In the genomic region with DNA sequence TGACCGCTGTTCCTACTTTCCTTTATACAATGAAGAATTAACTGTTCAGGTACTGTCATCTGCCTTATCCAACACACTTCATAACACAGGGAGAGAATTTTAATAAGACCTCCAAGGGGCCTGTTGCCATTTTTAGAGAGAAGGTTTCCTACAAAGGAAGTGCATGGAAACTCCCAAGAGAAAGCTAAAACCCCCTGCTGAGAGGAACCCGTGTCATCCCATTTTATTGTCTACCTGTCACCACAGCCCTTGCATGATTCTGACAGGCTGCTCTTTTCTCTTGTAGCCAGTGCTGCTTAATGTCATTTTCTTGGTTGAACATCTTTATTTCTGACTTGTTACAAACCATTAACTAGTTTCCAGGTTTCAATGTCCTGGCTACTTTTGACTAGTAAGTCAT, we compare ENCODE assay signal across 18 cellular contexts.
"Had no signal": no experiment of that assay in that cellular context is flagged by ENCODE, and none has a peak within 500 bp of the region (broad histone marks: within the 10 kb centered on the region; RNA-seq: fewer than 3 reads in every experiment).

No MANE protein-coding gene starts in this region.

- H3K27ac Mint-ChIP-seq: dendritic cell treated with granulocyte-macrophage colony-stimulating factor and Interleukin-4, amounts not matched to agents 40 ng/mL and 50 ng/mL, for 4 days; effector memory CD8-positive, alpha-beta T cell; immature natural killer cell; naive B cell; nephron had no signal

- ATAC-seq: effector memory CD8-positive, alpha-beta T cell; left cardiac atrium; right cardiac atrium had no signal

- H3K9me3 Mint-ChIP-seq: dendritic cell treated with granulocyte-macrophage colony-stimulating factor and Interleukin-4, amounts not matched to agents 40 ng/mL and 50 ng/mL, for 4 days; effector memory CD8-positive, alpha-beta T cell; immature natural killer cell; naive B cell; nephron had no signal

- H3K4me2 ChIP-seq: smooth muscle cell had no signal

- H3K36me3 ChIP-seq: esophagus squamous epithelium, left ventricle myocardium inferior, neutrophil, ovary had no signal

- H3K9me3 ChIP-seq: esophagus squamous epithelium, left ventricle myocardium inferior, neutrophil, ovary had no signal

- H3K4me3 Mint-ChIP-seq: dendritic cell treated with granulocyte-macrophage colony-stimulating factor and Interleukin-4, amounts not matched to agents 40 ng/mL and 50 ng/mL, for 4 days; effector memory CD8-positive, alpha-beta T cell; immature natural killer cell; naive B cell; nephron had no signal

- DNase-seq: effector memory CD8-positive, alpha-beta T cell; esophagus squamous epithelium; foreskin fibroblast; immature natural killer cell; left cardiac atrium; left ventricle myocardium inferior; mesenchymal stem cell; naive B cell; ovary; right cardiac atrium; stimulated activated CD4-positive, alpha-beta T cell treated with anti-CD3 and anti-CD28 coated beads, Interleukin-2, amount 100 ng/mL, for 48 hours; stimulated activated naive CD4-positive, alpha-beta T cell treated with Interleukin-2 at 50 U/mL for 16 hours; trophoblast cell had no signal

- H3K4me3 ChIP-seq: esophagus squamous epithelium, left ventricle myocardium inferior, lung, ovary, smooth muscle cell had no signal

- H3K36me3 Mint-ChIP-seq: immature natural killer cell, naive B cell had no signal

- H3K4me1 Mint-ChIP-seq: immature natural killer cell, nephron had no signal

- H3K27ac ChIP-seq: esophagus squamous epithelium, left ventricle myocardium inferior, neutrophil, ovary had no signal

- H3K27me3 ChIP-seq: ovary had no signal

- H3K4me1 ChIP-seq: esophagus squamous epithelium, left ventricle myocardium inferior had no signal
